In the genomic region with DNA sequence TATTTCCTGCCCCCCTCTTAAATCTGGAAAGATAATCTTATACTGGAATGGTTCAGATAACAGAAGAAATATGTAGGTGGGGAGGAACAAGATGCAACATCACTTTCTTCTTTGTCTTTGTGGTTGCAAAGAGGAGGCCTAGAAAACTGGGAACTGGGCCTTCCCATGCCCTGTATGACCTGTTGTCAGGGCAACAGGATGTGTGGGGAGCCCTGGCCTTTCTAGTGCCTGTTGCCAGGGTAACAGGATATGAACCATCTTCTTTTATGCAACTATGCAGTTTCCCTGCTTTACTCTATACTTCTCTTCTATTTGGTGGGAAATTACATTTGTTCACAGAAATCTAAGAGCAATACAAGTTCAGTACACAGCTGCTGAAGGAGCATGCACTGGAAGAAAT, we compare ENCODE assay signal across 14 cellular contexts.
DNase-seq lines count a peak whose midpoint lies in the region; TF ChIP-seq lines count a peak whose summit lies in the region.
"Had no signal": no experiment of that assay in that cellular context is flagged by ENCODE, and none has a peak within 500 bp of the region (broad histone marks: within the 10 kb centered on the region; RNA-seq: fewer than 3 reads in every experiment).

No MANE protein-coding gene starts in this region.

- no TSS peak for BruUV-seq in Caco-2 (replicated peaks; lab: Mats Ljungman, UMichigan)

- CTCF ChIA-PET in Caco-2 (lab: Charles Lee), result no interaction called here

- POLR2A ChIA-PET in Caco-2 (lab: Charles Lee), result no interaction called here

- H3K36me3 Mint-ChIP-seq in neural crest cell (ENCODE audit: low read depth), result peaks cover 10% of the 10 kb centered on the region
- H3K36me3 Mint-ChIP-seq in Caco-2 (ENCODE audit: insufficient read depth, unreplicated experiment), result no peaks in the 10 kb centered on the region

- TF ChIP-seq CTCF in neural crest cell (conservative IDR thresholded peaks at IDR 0.05) (no peak), Caco-2 (IDR thresholded peaks at IDR 0.05; ENCODE audit: insufficient read depth in 1 of 2, low read depth in 1 of 2, low read length in 1 of 2, severe bottlenecking in 1 of 2, unreplicated experiment in 1 of 2) (no peak)

- H3K27me3 Mint-ChIP-seq in neural crest cell (ENCODE audit: low read depth) (no peaks in the 10 kb centered on the region), Caco-2 (ENCODE audit: insufficient read depth, unreplicated experiment) (no peaks in the 10 kb centered on the region)
- H3K27me3 Mint-ChIP-seq: activated T-cell treated with anti-CD3 and anti-CD28 coated beads, Interleukin-2, amount 50 U/mL, for 24 hours had no signal

- H3K4me1 Mint-ChIP-seq in neural crest cell (peaks cover 34% of the 10 kb centered on the region), Caco-2 (ENCODE audit: low read depth, unreplicated experiment) (no peaks in the 10 kb centered on the region)

- no peaks in the 10 kb centered on the region for H3K9me3 ChIP-seq in Caco-2
- H3K9me3 ChIP-seq: right lobe of liver, suprapubic skin had no signal

- H3K4me3 Mint-ChIP-seq in neural crest cell, result peak overlapping the region; percentile 74
- no peak overlapping the region for H3K4me3 Mint-ChIP-seq in Caco-2 (ENCODE audit: unreplicated experiment)
- H3K4me3 Mint-ChIP-seq: activated T-cell treated with anti-CD3 and anti-CD28 coated beads, Interleukin-2, amount 50 U/mL, for 24 hours had no signal

- H3K27me3 ChIP-seq in Caco-2 (replicated peaks; ENCODE audit: control insufficient read depth, insufficient read depth, low read length), result no peaks in the 10 kb centered on the region; the same call in 1 of the 2 replicates
- H3K27me3 ChIP-seq: right lobe of liver, suprapubic skin had no signal

- DNase-seq in ELR (ENCODE audit: low read depth) (peak; percentile 48), NCI-H2196 treated with DMSO at 0.1 percent for 48 hours (lab: John Stamatoyannopoulos, UW; ENCODE audit: unreplicated experiment) (peak; percentile 21), fibroblast of gingiva (ENCODE audit: low read depth) (peak; percentile 31), neural crest cell (ENCODE audit: low read depth, low spot score) (peak; percentile 45), DMS114 treated with DMSO at 0.1 percent for 48 hours (lab: John Stamatoyannopoulos, UW; ENCODE audit: unreplicated experiment) (no peak), SKM-1 (lab: John Stamatoyannopoulos, UW; ENCODE audit: unreplicated experiment) (no peak), GM03348 (ENCODE audit: low spot score) (no peak), Caco-2 (no peak)
- DNase-seq: activated CD4-positive, CD25-positive, alpha-beta regulatory T cell treated with anti-CD3 and anti-CD28 coated beads, Interleukin-2, amount 50 U/mL, for 72 hours; activated T-cell treated with anti-CD3 and anti-CD28 coated beads, Interleukin-2, amount 50 U/mL, for 24 hours; anterior cingulate cortex; NCI-H2081; right lobe of liver had no signal

- H3K9me3 Mint-ChIP-seq in neural crest cell (no peaks in the 10 kb centered on the region), Caco-2 (ENCODE audit: unreplicated experiment) (no peaks in the 10 kb centered on the region)
- H3K9me3 Mint-ChIP-seq: activated T-cell treated with anti-CD3 and anti-CD28 coated beads, Interleukin-2, amount 50 U/mL, for 24 hours had no signal

- 0 out of 2 replicates have a peak, but pooled peaks cover 3% of the 10 kb centered on the region for H3K4me1 ChIP-seq in Caco-2
- H3K4me1 ChIP-seq: right lobe of liver, suprapubic skin had no signal

- no peak overlapping the region for H3K4me3 ChIP-seq in Caco-2 (ENCODE audit: low read depth, low read length)
- H3K4me3 ChIP-seq: right lobe of liver, suprapubic skin had no signal

- no peaks in the 10 kb centered on the region for H3K36me3 ChIP-seq in Caco-2 (ENCODE audit: control insufficient read depth, insufficient read depth, low read length)
- H3K36me3 ChIP-seq: right lobe of liver, suprapubic skin had no signal

- H3K27ac Mint-ChIP-seq in neural crest cell (ENCODE audit: unreplicated experiment) (peak overlapping the region; percentile 98), Caco-2 (ENCODE audit: unreplicated experiment) (no peak overlapping the region)
- H3K27ac Mint-ChIP-seq: activated T-cell treated with anti-CD3 and anti-CD28 coated beads, Interleukin-2, amount 50 U/mL, for 24 hours had no signal

- intact Hi-C loops in Caco-2 (cut with micrococcal nuclease; ENCODE audit: unreplicated experiment), result no loop called here

Comparison
In these comparisons a context has a peak if more than half of its experiments do, and no peak if none do; other contexts are left out.
1. DNase-seq: peak in ELR (single experiment), NCI-H2196 treated with DMSO at 0.1 percent for 48 hours (single experiment), fibroblast of gingiva (single experiment) and neural crest cell (single experiment); none in DMS114 treated with DMSO at 0.1 percent for 48 hours (single experiment), SKM-1 (single experiment), GM03348 (single experiment) and Caco-2 (0 of 2).